Comparison of ENCODE assay signal across 1 cellular context in the genomic region with DNA sequence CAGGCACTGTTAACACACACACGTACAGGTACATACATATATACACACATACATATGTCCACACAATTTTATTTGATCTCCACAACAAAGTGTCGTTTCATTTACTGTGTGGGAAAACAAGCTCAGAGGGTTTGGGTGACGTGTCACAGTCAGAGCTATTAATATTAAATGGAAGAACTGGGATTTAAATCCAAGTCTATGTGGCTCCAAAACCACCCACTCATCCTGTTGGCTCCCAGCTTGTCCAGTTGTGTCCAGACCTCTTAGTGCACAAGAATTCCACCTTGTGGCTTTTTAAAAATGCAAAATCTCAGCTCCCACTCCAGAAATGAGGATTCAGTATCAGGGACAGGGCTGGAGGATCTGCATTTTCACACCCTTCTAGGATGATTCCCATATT.
TF ChIP-seq lines count a peak whose summit lies in the region.

No MANE protein-coding gene starts in this region.

TF ChIP-seq in GM23338, 12 proteins besides CTCF, POLR2A, EP300 and RAD21 (continued from another document):
- no peak for TF ChIP-seq ZNF462 (CRISPR knock-in tag; IDR thresholded peaks at IDR 0.05)
- TF ChIP-seq ZNF114 (CRISPR knock-in tag; IDR thresholded peaks at IDR 0.05): no peak
- TF ChIP-seq JUNB (IDR thresholded peaks at IDR 0.05; ENCODE audit: unreplicated experiment): no peak
- TF ChIP-seq POLR2AphosphoS5 (IDR thresholded peaks at IDR 0.05; ENCODE audit: low read depth): no peak
- TF ChIP-seq EZH2phosphoT487 (IDR thresholded peaks at IDR 0.05; ENCODE audit: unreplicated experiment): no peak
